ENCODE assay signal across 19 cellular contexts in genomic region chr1:51263147-51263850, GRCh38. TPM values are rescaled to one million over a fixed set of nuclear protein-coding genes. Genes with fewer than 3 reads are reported as not detected.
DNase-seq lines count a peak whose midpoint lies in the region; ATAC-seq, FAIRE-seq and TF ChIP-seq lines count a peak whose summit lies in the region.
"Had no signal": no experiment of that assay in that cellular context is flagged by ENCODE, and none has a peak within 500 bp of the region (broad histone marks: within the 10 kb centered on the region; RNA-seq: fewer than 3 reads in every experiment).

No MANE protein-coding gene starts in this region.

- peak overlapping the region; percentile 95 for H3K27ac Mint-ChIP-seq in astrocyte (ENCODE audit: unreplicated experiment)
- peak overlapping the region; percentile 26 for H3K27ac Mint-ChIP-seq in stimulated activated effector memory CD8-positive, alpha-beta T cell treated with anti-CD3 and anti-CD28 coated beads, Interleukin-12 subunit alpha, Interleukin-12 subunit beta, amount 100 ng/mL, for 72 hours

- no peaks in the 10 kb centered on the region for H3K36me3 ChIP-seq in astrocyte (ENCODE audit: insufficient read depth, low read length)
- H3K36me3 ChIP-seq in mesenchymal stem cell (ENCODE audit: control insufficient read depth in 1 of 2, insufficient read depth in 2 of 2, low read depth in 1 of 2, low read length in 2 of 2), result no peaks in the 10 kb centered on the region
- no peaks in the 10 kb centered on the region for H3K36me3 ChIP-seq in A673 (ENCODE audit: insufficient read depth, low read length, poor library complexity, severe bottlenecking)
- H3K36me3 ChIP-seq: SJCRH30 had no signal

- no peak overlapping the region for H2AFZ ChIP-seq in astrocyte (ENCODE audit: low read depth, low read length)
- H2AFZ ChIP-seq in mesenchymal stem cell (ENCODE audit: low read depth, low read length), result no peak overlapping the region

- intact Hi-C loops in A673 (cut with micrococcal nuclease; ENCODE audit: unreplicated experiment), result no loop called here

- no TSS peak for BruUV-seq in A673 (replicated peaks; lab: Mats Ljungman, UMichigan)

- no peak for ATAC-seq in stimulated activated effector memory CD8-positive, alpha-beta T cell treated with anti-CD3 and anti-CD28 coated beads, Interleukin-12 subunit alpha, Interleukin-12 subunit beta, amount 100 ng/mL, for 72 hours
- no peak for ATAC-seq in GM19452 (IDR thresholded peaks at IDR 0.05; ENCODE audit: unreplicated experiment)
- no peak for ATAC-seq in HG03159 (IDR thresholded peaks at IDR 0.05; ENCODE audit: unreplicated experiment)
- ATAC-seq: PC-3 had no signal

- H2BK5ac ChIP-seq in mesenchymal stem cell (ENCODE audit: low read depth, low read length, poor library complexity, severe bottlenecking), result no peak overlapping the region

- H3K9me3 ChIP-seq in astrocyte (ENCODE audit: insufficient read depth, low read depth, low read length), result no peaks in the 10 kb centered on the region
- H3K9me3 ChIP-seq in mesenchymal stem cell (ENCODE audit: control insufficient read depth, low read length), result no peaks in the 10 kb centered on the region
- H3K9me3 ChIP-seq in A673 (ENCODE audit: low read depth, low read length, poor library complexity, severe bottlenecking), result no peaks in the 10 kb centered on the region
- H3K9me3 ChIP-seq: SJCRH30 had no signal

- H3K4me3 Mint-ChIP-seq in astrocyte (ENCODE audit: unreplicated experiment), result no peak overlapping the region
- H3K4me3 Mint-ChIP-seq in stimulated activated effector memory CD8-positive, alpha-beta T cell treated with anti-CD3 and anti-CD28 coated beads, Interleukin-12 subunit alpha, Interleukin-12 subunit beta, amount 100 ng/mL, for 72 hours, result no peak overlapping the region

- H3K4me1 ChIP-seq in astrocyte (ENCODE audit: insufficient read depth, low read length) (peaks cover 76% of the 10 kb centered on the region), mesenchymal stem cell (ENCODE audit: control insufficient read depth, insufficient read depth, low read depth, low read length) (peaks cover 17% of the 10 kb centered on the region), A673 (ENCODE audit: insufficient read depth, low read length, poor library complexity, severe bottlenecking) (peaks cover 39% of the 10 kb centered on the region)

- WGBS in mesenchymal stem cell, result 93% methylated on average over 1 of the region's 4 CpGs

- peak; percentile 4 to 10 for DNase-seq in NCI-H526 (lab: John Stamatoyannopoulos, UW)
- DNase-seq in NCI-H526 treated with DMSO at 0.1 percent for 48 hours (lab: John Stamatoyannopoulos, UW), result no peak
- DNase-seq in astrocyte (ENCODE audit: low read depth), result no peak
- DNase-seq in mesenchymal stem cell, result no peak
- DNase-seq in stimulated activated effector memory CD8-positive, alpha-beta T cell treated with anti-CD3 and anti-CD28 coated beads, Interleukin-12 subunit alpha, Interleukin-12 subunit beta, amount 100 ng/mL, for 72 hours (ENCODE audit: low spot score in 2 of 2), result no peak
- no peak for DNase-seq in A673 (ENCODE audit: low spot score)
- DNase-seq: GF-D8, GOT3, NCI-H1105, NCI-H1694 treated with DMSO at 0.1 percent for 48 hours, NCI-H446, NCI-H774, PC-3, SJCRH30 had no signal

- H3K14ac ChIP-seq in mesenchymal stem cell (ENCODE audit: low read length in 2 of 2), result no peak overlapping the region

- H3K27ac ChIP-seq in astrocyte (ENCODE audit: low read depth, low read length) (peak overlapping the region; percentile 81), mesenchymal stem cell (ENCODE audit: low read length, poor library complexity, severe bottlenecking) (peak overlapping the region; percentile 77), A673 (ENCODE audit: low read depth, low read length, poor library complexity, severe bottlenecking) (no peak overlapping the region)
- H3K27ac ChIP-seq: 22Rv1, RWPE1, SJCRH30 had no signal

- peak overlapping the region; percentile 41 for H3K4me2 ChIP-seq in astrocyte (ENCODE audit: low read length)
- H3K4me2 ChIP-seq in mesenchymal stem cell (ENCODE audit: low read length, poor library complexity, severe bottlenecking), result no peak overlapping the region

- H2BK120ac ChIP-seq in mesenchymal stem cell (ENCODE audit: low read depth, low read length), result no peak overlapping the region

- H3K27me3 Mint-ChIP-seq in astrocyte (ENCODE audit: low read depth, unreplicated experiment), result no peaks in the 10 kb centered on the region
- H3K27me3 Mint-ChIP-seq: IgD-negative memory B cell had no signal

- H4K91ac ChIP-seq in mesenchymal stem cell (ENCODE audit: low read length), result no peak overlapping the region

- H3K79me1 ChIP-seq in mesenchymal stem cell (replicated peaks; ENCODE audit: low read length, poor library complexity, severe bottlenecking), result no peaks in the 10 kb centered on the region

- H3K4me1 Mint-ChIP-seq in astrocyte (ENCODE audit: low read depth, unreplicated experiment), result peaks cover 83% of the 10 kb centered on the region
- peaks cover 68% of the 10 kb centered on the region for H3K4me1 Mint-ChIP-seq in stimulated activated effector memory CD8-positive, alpha-beta T cell treated with anti-CD3 and anti-CD28 coated beads, Interleukin-12 subunit alpha, Interleukin-12 subunit beta, amount 100 ng/mL, for 72 hours

- H3K4me3 ChIP-seq in astrocyte (ENCODE audit: insufficient read depth, low read depth, low read length) (no peak overlapping the region), mesenchymal stem cell (ENCODE audit: insufficient read depth in 1 of 2, low read depth in 1 of 2, low read length in 2 of 2) (no peak overlapping the region), A673 (ENCODE audit: low read depth, low read length, poor library complexity, severe bottlenecking) (no peak overlapping the region)
- H3K4me3 ChIP-seq: SJCRH30 had no signal

- H4K20me1 ChIP-seq in astrocyte (ENCODE audit: insufficient read depth, low read length), result peaks cover 18% of the 10 kb centered on the region

- H3K9ac ChIP-seq in astrocyte (ENCODE audit: low read length) (peak overlapping the region; percentile 49), mesenchymal stem cell (ENCODE audit: low read length) (no peak overlapping the region)

- FAIRE-seq in astrocyte (lab: Jason Lieb, UNC), result peak; percentile 34

- H3K27me3 ChIP-seq in astrocyte (ENCODE audit: insufficient read depth, low read length) (no peaks in the 10 kb centered on the region), mesenchymal stem cell (ENCODE audit: control insufficient read depth in 1 of 2, insufficient read depth in 1 of 2, low read length in 2 of 2) (no peaks in the 10 kb centered on the region), A673 (replicated peaks; ENCODE audit: insufficient read depth, low read depth, low read length, poor library complexity) (no peaks in the 10 kb centered on the region)
- H3K27me3 ChIP-seq: SJCRH30 had no signal

- peak overlapping the region in 1 of 2 experiments; percentile 23 for H2BK12ac ChIP-seq in mesenchymal stem cell (ENCODE audit: low read length in 2 of 2)

- H2AK5ac ChIP-seq in mesenchymal stem cell (ENCODE audit: low read length, severe bottlenecking), result no peak overlapping the region

- no peak overlapping the region for H3K23ac ChIP-seq in mesenchymal stem cell (ENCODE audit: low read length in 2 of 2)

- H3K9me3 Mint-ChIP-seq in astrocyte (ENCODE audit: unreplicated experiment), result no peaks in the 10 kb centered on the region
- no peaks in the 10 kb centered on the region for H3K9me3 Mint-ChIP-seq in stimulated activated effector memory CD8-positive, alpha-beta T cell treated with anti-CD3 and anti-CD28 coated beads, Interleukin-12 subunit alpha, Interleukin-12 subunit beta, amount 100 ng/mL, for 72 hours
- H3K9me3 Mint-ChIP-seq: IgD-negative memory B cell had no signal

- H3K4ac ChIP-seq in mesenchymal stem cell (ENCODE audit: low read depth in 1 of 2, low read length in 2 of 2), result peak overlapping the region in 1 of 2 experiments; percentile 5

- POLR2A ChIA-PET in A673 (lab: Charles Lee; ENCODE audit: low non-redundant PET), result no interaction called here

- H3K79me2 ChIP-seq in astrocyte (ENCODE audit: insufficient read depth, low read length), result peaks cover 81% of the 10 kb centered on the region

- TF ChIP-seq CTCF in astrocyte (IDR thresholded peaks at IDR 0.05; ENCODE audit: insufficient read depth, low read depth, low read length) (no peak), A673 (conservative IDR thresholded peaks at IDR 0.05; ENCODE audit: low read depth, low read length) (no peak)

- H2BK15ac ChIP-seq in mesenchymal stem cell (ENCODE audit: low read depth, poor library complexity, severe bottlenecking), result no peak overlapping the region

- no peak overlapping the region for H4K8ac ChIP-seq in mesenchymal stem cell (ENCODE audit: low read length)

- CTCF ChIA-PET in A673 (lab: Charles Lee), result no interaction called here

- H3K18ac ChIP-seq in mesenchymal stem cell (ENCODE audit: low read depth in 1 of 2, low read length in 2 of 2), result peak overlapping the region in 1 of 2 experiments; percentile 54

- no peaks in the 10 kb centered on the region for H3K36me3 Mint-ChIP-seq in astrocyte (ENCODE audit: low read depth, unreplicated experiment)
- H3K36me3 Mint-ChIP-seq in stimulated activated effector memory CD8-positive, alpha-beta T cell treated with anti-CD3 and anti-CD28 coated beads, Interleukin-12 subunit alpha, Interleukin-12 subunit beta, amount 100 ng/mL, for 72 hours, result peaks cover 9% of the 10 kb centered on the region

RNA-seq across cellular contexts. Expression of gene RNF11, which starts 27.2 kb away (rescaled TPM):
- total RNA-seq in astrocyte (119 and 126 TPM in 2 replicates), A673 (2021) (59.9 and 67.5 TPM in 2 replicates)
- polyA plus RNA-seq in mesenchymal stem cell (2013, experiment 1 of 2), result 86.9 TPM
- 95.0 TPM for polyA plus RNA-seq in mesenchymal stem cell (2013, experiment 2 of 2)

Comparison
In these comparisons a context has a peak if more than half of its experiments do, and no peak if none do; other contexts are left out.
1. DNase-seq: peak in NCI-H526 (2 of 2); none in NCI-H526 treated with DMSO at 0.1 percent for 48 hours (single experiment), astrocyte (single experiment), mesenchymal stem cell (single experiment), stimulated activated effector memory CD8-positive, alpha-beta T cell treated with anti-CD3 and anti-CD28 coated beads, Interleukin-12 subunit alpha, Interleukin-12 subunit beta, amount 100 ng/mL, for 72 hours (0 of 2) and A673 (single experiment).